ENCODE assay signal across 10 cellular contexts in the genomic region with DNA sequence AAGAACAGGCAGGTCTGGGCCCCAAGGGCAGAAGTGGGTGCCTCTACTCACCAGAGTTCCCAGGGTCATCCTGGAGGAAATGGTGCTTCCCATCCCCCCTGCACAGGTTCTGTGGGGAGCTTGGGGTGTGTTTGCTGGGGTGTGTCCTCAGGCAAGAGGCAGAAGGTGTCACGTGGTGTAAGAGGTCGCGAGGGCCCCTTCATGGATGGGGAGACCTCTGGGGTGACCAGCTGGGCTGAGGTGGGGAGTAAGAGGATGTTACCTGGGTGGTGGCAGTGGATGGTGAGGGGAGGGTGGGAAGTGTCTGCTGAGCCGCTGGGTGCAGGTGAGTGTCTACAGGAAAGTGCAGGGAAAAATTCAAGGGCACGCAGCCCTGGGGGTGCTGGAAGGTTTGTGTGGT. TPM values are rescaled to one million over a fixed set of nuclear protein-coding genes. Genes with fewer than 3 reads are reported as not detected.
DNase-seq lines count a peak whose midpoint lies in the region; TF ChIP-seq lines count a peak whose summit lies in the region.
"Not testable (repeated sequence)": the region's sequence is repeated elsewhere in the genome, so short reads cannot be mapped to it uniquely, and the experiment has no call there.
"Had no signal": no experiment of that assay in that cellular context is flagged by ENCODE, and none has a peak within 500 bp of the region (broad histone marks: within the 10 kb centered on the region; RNA-seq: fewer than 3 reads in every experiment).

No MANE protein-coding gene starts in this region.

- CTCF ChIA-PET in activated CD4-positive, alpha-beta T cell treated with anti-CD3 and anti-CD28 coated beads, Interleukin-2, amount 10 ng/mL, durations not matched to agents 7 days and 5 days (lab: Charles Lee) = interaction anchor here (1.7 kb wide), 1 partner anchor 94 kb away, joined by 5 read pairs; no protein-coding TSS in a partner anchor
- CTCF ChIA-PET in MCF 10A (lab: Yijun Ruan, JAX) = interaction anchor here (0.6 to 3.9 kb wide), 6 partner anchors 13 to 87 kb away, joined by 3 to 43 read pairs (median 3); no protein-coding TSS in a partner anchor

- not testable (repeated sequence) for H3K36me3 Mint-ChIP-seq in activated CD4-positive, alpha-beta T cell treated with anti-CD3 and anti-CD28 coated beads, Interleukin-2, amount 10 ng/mL, durations not matched to agents 7 days and 5 days (ENCODE audit: low read depth); MCF 10A (ENCODE audit: insufficient read depth, unreplicated experiment); neural progenitor cell

- not testable (repeated sequence) for H3K9me3 ChIP-seq in iPS-18a (ENCODE audit: control insufficient read depth, low read depth, low read length); neural progenitor cell (ENCODE audit: low read depth)

- peaks cover 16% of the 10 kb centered on the region for H4K20me1 ChIP-seq in neural progenitor cell (ENCODE audit: low read depth)

- POLR2A ChIA-PET in activated CD4-positive, alpha-beta T cell treated with anti-CD3 and anti-CD28 coated beads, Interleukin-2, amount 10 ng/mL, durations not matched to agents 7 days and 5 days (lab: Charles Lee) = not testable (repeated sequence)
- POLR2A ChIA-PET in MCF 10A (lab: Yijun Ruan, JAX) = interaction anchor here (0.6 to 3.4 kb wide), 7 partner anchors 21 to 858 kb away, joined by 3 to 14 read pairs (median 3); no protein-coding TSS in a partner anchor

- not testable (repeated sequence) for DNase-seq in HFF-Myc (ENCODE audit: extremely low read depth, low read depth); activated CD4-positive, alpha-beta T cell treated with anti-CD3 and anti-CD28 coated beads, Interleukin-2, amount 10 ng/mL, durations not matched to agents 7 days and 5 days; MCF 10A (ENCODE audit: unreplicated experiment); neural progenitor cell (ENCODE audit: low spot score)

- not testable (repeated sequence) for H3K4me1 ChIP-seq in iPS-18a (ENCODE audit: control insufficient read depth, low read depth, low read length); neural progenitor cell

- not testable (repeated sequence) for H3K9ac ChIP-seq in iPS-18a (ENCODE audit: low read length); neural progenitor cell

- H3K4me3 Mint-ChIP-seq in activated CD4-positive, alpha-beta T cell treated with anti-CD3 and anti-CD28 coated beads, Interleukin-2, amount 10 ng/mL, durations not matched to agents 7 days and 5 days = peak overlapping the region; percentile 20
- peak overlapping the region; percentile 81 for H3K4me3 Mint-ChIP-seq in MCF 10A (ENCODE audit: unreplicated experiment)
- peak overlapping the region; percentile 86 for H3K4me3 Mint-ChIP-seq in neural progenitor cell

- intact Hi-C loops in MCF 10A (cut with micrococcal nuclease) = loop anchor here (2.0 to 10.0 kb wide), 2 partner anchors 57 to 377 kb away; partner anchors contain the start of genes LRP11 and PPIL4

- H3K27me3 ChIP-seq in iPS-18a (ENCODE audit: control insufficient read depth, insufficient read depth, low read length) (peaks cover 80% of the 10 kb centered on the region), neural progenitor cell (peaks cover 100% of the 10 kb centered on the region)

- H3F3A ChIP-seq in neural progenitor cell (ENCODE audit: low read depth) = not testable (repeated sequence)

- H3K4me3 ChIP-seq in HFF-Myc (replicated peaks; ENCODE audit: low read depth, low read length) = peak overlapping the region; percentile 57; the same call in 1 of the 2 replicates
- H3K4me3 ChIP-seq in iPS-18a (ENCODE audit: low read length) = peak overlapping the region; percentile 62
- H3K4me3 ChIP-seq in neural progenitor cell = peak overlapping the region; percentile 71

- H3K27ac Mint-ChIP-seq in activated CD4-positive, alpha-beta T cell treated with anti-CD3 and anti-CD28 coated beads, Interleukin-2, amount 10 ng/mL, durations not matched to agents 7 days and 5 days; MCF 10A (ENCODE audit: low read depth, unreplicated experiment); neural progenitor cell: not testable (repeated sequence)

- not testable (repeated sequence) for H3K36me3 ChIP-seq in iPS-18a (ENCODE audit: control insufficient read depth, low read depth, low read length); neural progenitor cell

- not testable (repeated sequence) for H2AFZ ChIP-seq in neural progenitor cell (replicated peaks)

- H3K27ac ChIP-seq in iPS-18a (ENCODE audit: low read length); neural progenitor cell: not testable (repeated sequence)

- peak overlapping the region; percentile 98 for H3K4me2 ChIP-seq in neural progenitor cell

- not testable (repeated sequence) for H3K9me3 Mint-ChIP-seq in activated CD4-positive, alpha-beta T cell treated with anti-CD3 and anti-CD28 coated beads, Interleukin-2, amount 10 ng/mL, durations not matched to agents 7 days and 5 days; MCF 10A (ENCODE audit: unreplicated experiment); neural progenitor cell

- H3K79me2 ChIP-seq in neural progenitor cell (ENCODE audit: low read depth) = not testable (repeated sequence)

- not testable (repeated sequence) for TF ChIP-seq CTCF in HFF-Myc (IDR thresholded peaks at IDR 0.05; ENCODE audit: low read depth, low read length, missing control alignments); MCF 10A (IDR thresholded peaks at IDR 0.05; ENCODE audit: unreplicated experiment); neural progenitor cell (IDR thresholded peaks at IDR 0.05)

- not testable (repeated sequence) for BruUV-seq in MCF 10A (replicated peaks; lab: Mats Ljungman, UMichigan)

- H3K27me3 Mint-ChIP-seq in activated CD4-positive, alpha-beta T cell treated with anti-CD3 and anti-CD28 coated beads, Interleukin-2, amount 10 ng/mL, durations not matched to agents 7 days and 5 days = peaks cover 58% of the 10 kb centered on the region
- not testable (repeated sequence) for H3K27me3 Mint-ChIP-seq in MCF 10A (ENCODE audit: insufficient read depth, unreplicated experiment)
- H3K27me3 Mint-ChIP-seq in neural progenitor cell (ENCODE audit: insufficient read depth, low read depth) = peaks cover 63% of the 10 kb centered on the region

- H3K4me1 Mint-ChIP-seq in activated CD4-positive, alpha-beta T cell treated with anti-CD3 and anti-CD28 coated beads, Interleukin-2, amount 10 ng/mL, durations not matched to agents 7 days and 5 days = peaks cover 21% of the 10 kb centered on the region
- H3K4me1 Mint-ChIP-seq in MCF 10A (ENCODE audit: insufficient read depth, unreplicated experiment) (peaks cover 24% of the 10 kb centered on the region), neural progenitor cell (peaks cover 11% of the 10 kb centered on the region)

RNA-seq across cellular contexts. Expression of gene RAET1G, which starts 0.8 kb away (rescaled TPM):
- total RNA-seq in activated CD4-positive, alpha-beta T cell treated with anti-CD3 and anti-CD28 coated beads, Interleukin-2, amount 10 ng/mL, durations not matched to agents 7 days and 5 days = not detected
- total RNA-seq in MCF 10A (2022) (8.3 and 9.9 TPM in 2 replicates), neural progenitor cell (ENCODE audit: low replicate concordance) (not detected in 2 replicates)
- total RNA-seq: activated naive CD4-positive, alpha-beta T cell treated with anti-CD3 and anti-CD28 coated beads, Interleukin-2, amount 50 U/mL, for 72 hours; cerebellum; G401; OCI-LY7 had no signal

RNA-seq across cellular contexts. Expression of gene ULBP2, which starts 19.7 kb away (rescaled TPM):
- total RNA-seq in activated CD4-positive, alpha-beta T cell treated with anti-CD3 and anti-CD28 coated beads, Interleukin-2, amount 10 ng/mL, durations not matched to agents 7 days and 5 days = under 1 TPM; 0.40 to 0.50 TPM
- total RNA-seq in MCF 10A (2022) = 3.1 and 5.2 TPM in 2 replicates
- total RNA-seq in neural progenitor cell (ENCODE audit: low replicate concordance) = not detected in 2 replicates

RNA-seq across cellular contexts. Expression of gene RAET1E, which starts 24.2 kb away (rescaled TPM):
- not detected for total RNA-seq in activated CD4-positive, alpha-beta T cell treated with anti-CD3 and anti-CD28 coated beads, Interleukin-2, amount 10 ng/mL, durations not matched to agents 7 days and 5 days
- total RNA-seq in MCF 10A (2022) (28.9 and 37.6 TPM in 2 replicates), neural progenitor cell (ENCODE audit: low replicate concordance) (not detected in 2 replicates)
- total RNA-seq: cerebellum, G401, glomerular endothelial cell, OCI-LY7 had no signal

RNA-seq across cellular contexts. Expression of gene ULBP1, which starts 41.7 kb away (rescaled TPM):
- under 1 TPM; 0.55 to 0.67 TPM for total RNA-seq in activated CD4-positive, alpha-beta T cell treated with anti-CD3 and anti-CD28 coated beads, Interleukin-2, amount 10 ng/mL, durations not matched to agents 7 days and 5 days
- not detected in 2 replicates for total RNA-seq in MCF 10A (2022)
- total RNA-seq in neural progenitor cell (ENCODE audit: low replicate concordance) = 0.11 and 0.40 TPM in 2 replicates
- total RNA-seq: G401 had no signal

RNA-seq across cellular contexts. Expression of gene LRP11, which starts 57.9 kb away (rescaled TPM):
- 1 to 10 TPM; 6.5 to 7.4 TPM for total RNA-seq in activated CD4-positive, alpha-beta T cell treated with anti-CD3 and anti-CD28 coated beads, Interleukin-2, amount 10 ng/mL, durations not matched to agents 7 days and 5 days
- 38.1 and 46.1 TPM in 2 replicates for total RNA-seq in MCF 10A (2022)
- total RNA-seq in neural progenitor cell (ENCODE audit: low replicate concordance) = 2.2 and 2.8 TPM in 2 replicates

Comparison
In these comparisons a context has a peak if more than half of its experiments do, and no peak if none do; other contexts are left out.
1. H3K4me3 Mint-ChIP-seq: peak in every context shown above with its lines; median percentile 86 in neural progenitor cell; 81 in MCF 10A; 20 in activated CD4-positive, alpha-beta T cell treated with anti-CD3 and anti-CD28 coated beads, Interleukin-2, amount 10 ng/mL, durations not matched to agents 7 days and 5 days.
2. RNA of gene RAET1E, which starts 24.2 kb away (total RNA-seq): 28.9 to 37.6 TPM in MCF 10A; not detected in activated CD4-positive, alpha-beta T cell treated with anti-CD3 and anti-CD28 coated beads, Interleukin-2, amount 10 ng/mL, durations not matched to agents 7 days and 5 days and not detected in neural progenitor cell; every median in the first group is over 10 times any median in the second.
3. Peak in every context shown above with its lines, with median percentiles within 50 percentile points of each other: H3K4me3 ChIP-seq.